24 cellular contexts compared by ENCODE assay signal in the genomic region with DNA sequence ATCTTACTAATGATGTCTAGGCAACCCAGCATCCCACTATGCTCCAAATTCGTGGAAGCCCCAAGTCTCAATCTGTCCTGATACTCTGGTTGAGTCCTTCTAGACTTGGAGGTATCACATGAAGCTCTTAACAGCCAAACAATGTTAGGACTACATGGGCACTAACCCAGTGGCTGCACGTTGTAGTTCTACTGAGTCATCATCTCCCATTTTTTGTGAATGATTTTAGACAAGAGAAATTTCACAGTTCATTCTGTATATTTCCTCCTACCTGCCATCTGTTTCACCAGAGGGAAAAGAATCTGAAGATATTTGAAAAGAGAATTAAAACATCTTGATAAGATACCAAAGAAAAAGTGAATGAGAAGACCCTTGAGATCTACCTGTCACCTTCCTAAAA.
"Had no signal": no experiment of that assay in that cellular context is flagged by ENCODE, and none has a peak within 500 bp of the region (broad histone marks: within the 10 kb centered on the region; RNA-seq: fewer than 3 reads in every experiment).

No MANE protein-coding gene starts in this region.

- H3K27me3 ChIP-seq: esophagus squamous epithelium, sigmoid colon, tibial nerve, upper lobe of right lung, uterus had no signal

- H3K36me3 ChIP-seq: esophagus squamous epithelium, prostate gland, sigmoid colon, thoracic aorta, tibial nerve, upper lobe of right lung, uterus had no signal

- DNase-seq: cortex of kidney; effector memory CD8-positive, alpha-beta T cell; erythroblast; esophagus squamous epithelium; kidney; naive thymus-derived CD8-positive, alpha-beta T cell; nephron progenitor cell; nucleus accumbens; right cardiac atrium; sigmoid colon; stimulated activated CD4-positive, alpha-beta T cell treated with anti-CD3 and anti-CD28 coated beads, Interleukin-4, amount 100 ng/mL, for 4 hours; stimulated activated naive CD8-positive, alpha-beta T cell treated with anti-CD3 and anti-CD28 coated beads, Interleukin-15, Interleukin-2, amounts not matched to agents 100 U/mL and 50 U/mL, for 24 hours; substantia nigra; upper lobe of right lung; uterus had no signal

- ATAC-seq: effector memory CD8-positive, alpha-beta T cell; left lobe of liver; naive thymus-derived CD8-positive, alpha-beta T cell; right cardiac atrium; stimulated activated memory B cell treated with anti-CD40 and anti-IgM and Interleukin-4, amounts not matched to agents 10 μg/mL and 1 μg/mL and 100 μg/mL, for 72 hours; stimulated activated naive CD8-positive, alpha-beta T cell treated with anti-CD3 and anti-CD28 coated beads, Interleukin-15, Interleukin-2, amounts not matched to agents 100 U/mL and 50 U/mL, for 24 hours; upper lobe of right lung had no signal

- H3K27ac Mint-ChIP-seq: effector memory CD8-positive, alpha-beta T cell; memory B cell; naive thymus-derived CD8-positive, alpha-beta T cell; nephron progenitor cell; stimulated activated memory B cell treated with anti-CD40 and anti-IgM and Interleukin-4, amounts not matched to agents 10 μg/mL and 1 μg/mL and 100 μg/mL, for 72 hours had no signal

- H3K4me1 Mint-ChIP-seq: naive thymus-derived CD8-positive, alpha-beta T cell had no signal

- FAIRE-seq: endometrium, frontal cortex, kidney had no signal

- H3K9me3 ChIP-seq: esophagus squamous epithelium, prostate gland, sigmoid colon, thoracic aorta, tibial nerve, upper lobe of right lung, uterus had no signal

- H3K4me1 ChIP-seq: prostate gland, sigmoid colon, tibial nerve, upper lobe of right lung, uterus had no signal

- H3K4me3 Mint-ChIP-seq: effector memory CD8-positive, alpha-beta T cell; memory B cell; naive thymus-derived CD8-positive, alpha-beta T cell; nephron progenitor cell; stimulated activated memory B cell treated with anti-CD40 and anti-IgM and Interleukin-4, amounts not matched to agents 10 μg/mL and 1 μg/mL and 100 μg/mL, for 72 hours had no signal

- H3K4me3 ChIP-seq: esophagus squamous epithelium, lung, prostate gland, sigmoid colon, thoracic aorta, tibial nerve, upper lobe of right lung, uterus had no signal

- H3K27ac ChIP-seq: esophagus squamous epithelium, prostate gland, sigmoid colon, thoracic aorta, tibial nerve, upper lobe of right lung, uterus had no signal

- H3K9me3 Mint-ChIP-seq: effector memory CD8-positive, alpha-beta T cell; memory B cell; naive thymus-derived CD8-positive, alpha-beta T cell; nephron progenitor cell; stimulated activated memory B cell treated with anti-CD40 and anti-IgM and Interleukin-4, amounts not matched to agents 10 μg/mL and 1 μg/mL and 100 μg/mL, for 72 hours had no signal

- H3K36me3 Mint-ChIP-seq: memory B cell; stimulated activated memory B cell treated with anti-CD40 and anti-IgM and Interleukin-4, amounts not matched to agents 10 μg/mL and 1 μg/mL and 100 μg/mL, for 72 hours had no signal
